In genomic region chr1:112386024-112386723, GRCh38 we compare ENCODE assay signal across 1 cellular context.
TF ChIP-seq lines count a peak whose summit lies in the region.

No MANE protein-coding gene starts in this region.

TF ChIP-seq in K562, 482 proteins besides CTCF, POLR2A, EP300 and RAD21:
- TF ChIP-seq, protein P1, sequence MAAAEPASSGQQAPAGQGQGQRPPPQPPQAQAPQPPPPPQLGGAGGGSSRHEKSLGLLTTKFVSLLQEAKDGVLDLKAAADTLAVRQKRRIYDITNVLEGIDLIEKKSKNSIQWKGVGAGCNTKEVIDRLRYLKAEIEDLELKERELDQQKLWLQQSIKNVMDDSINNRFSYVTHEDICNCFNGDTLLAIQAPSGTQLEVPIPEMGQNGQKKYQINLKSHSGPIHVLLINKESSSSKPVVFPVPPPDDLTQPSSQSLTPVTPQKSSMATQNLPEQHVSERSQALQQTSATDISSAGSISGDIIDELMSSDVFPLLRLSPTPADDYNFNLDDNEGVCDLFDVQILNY (CRISPR knock-in tag; IDR thresholded peaks at IDR 0.05): 0 out of 2 replicates have a peak, but pooled peaks have one; percentile 24
- TF ChIP-seq ZNF717 (CRISPR knock-in tag; IDR thresholded peaks at IDR 0.05): no peak
